In the genomic region with DNA sequence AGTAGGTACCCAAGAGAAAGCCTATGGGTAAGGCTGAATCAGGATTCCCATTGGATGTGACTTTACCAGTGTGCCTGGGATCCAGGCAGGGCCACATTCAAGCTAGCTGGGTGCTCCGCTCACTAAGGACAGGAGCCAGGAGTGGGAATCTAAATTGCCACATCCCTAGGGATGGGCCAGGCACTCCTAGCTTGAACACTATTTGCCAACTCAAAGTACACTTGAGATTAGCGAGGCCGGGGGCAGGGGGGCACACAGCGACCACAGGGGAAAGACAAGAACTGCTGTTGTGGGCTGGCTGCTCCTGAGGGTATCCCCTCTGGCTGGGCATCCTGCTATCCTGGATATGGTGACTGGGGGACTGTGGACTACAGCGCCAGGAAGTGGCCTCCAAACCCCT, we compare ENCODE assay signal across 25 cellular contexts. TPM values are rescaled to one million over a fixed set of nuclear protein-coding genes. Genes with fewer than 3 reads are reported as not detected.
DNase-seq lines count a peak whose midpoint lies in the region; ATAC-seq and TF ChIP-seq lines count a peak whose summit lies in the region.
"Had no signal": no experiment of that assay in that cellular context is flagged by ENCODE, and none has a peak within 500 bp of the region (broad histone marks: within the 10 kb centered on the region; RNA-seq: fewer than 3 reads in every experiment).

No MANE protein-coding gene starts in this region.

- H3K4me1 ChIP-seq in colonic mucosa = peaks cover 14% of the 10 kb centered on the region
- peaks cover 25 to 71% (median 33%) of the 10 kb centered on the region in 4 donors for H3K4me1 ChIP-seq in stomach

- peak overlapping the region in 1 of 2 donors; percentile 77 for H3K9ac ChIP-seq in colonic mucosa (ENCODE audit: low read depth in 2 of 2, low read length in 2 of 2)

- no peak for TF ChIP-seq POLR2A in stomach (IDR thresholded peaks at IDR 0.05)

- H3K36me3 ChIP-seq in colonic mucosa (no peaks in the 10 kb centered on the region), stomach (no peaks in the 10 kb centered on the region)
- H3K36me3 ChIP-seq: esophagus muscularis mucosa, left lung, tibial nerve had no signal

- peak overlapping the region; percentile 46 for H3K27ac Mint-ChIP-seq in memory B cell
- H3K27ac Mint-ChIP-seq: activated naive CD4-positive, alpha-beta T cell treated with anti-CD3 and anti-CD28 coated beads, Interleukin-2, amount 10 ng/mL, durations not matched to agents 7 days and 5 days; activated T-cell treated with anti-CD3 and anti-CD28 coated beads, Interleukin-2, amount 50 U/mL, for 24 hours had no signal

- H3K4me3 ChIP-seq in colonic mucosa (no peak overlapping the region), stomach (no peak overlapping the region)
- H3K4me3 ChIP-seq: esophagus muscularis mucosa, left lung, tibial nerve had no signal

- TF ChIP-seq CTCF in colonic mucosa (IDR thresholded peaks at IDR 0.05) = no peak
- no peak for TF ChIP-seq CTCF in stomach (IDR thresholded peaks at IDR 0.05)

- H3K9me3 Mint-ChIP-seq in memory B cell = no peaks in the 10 kb centered on the region
- H3K9me3 Mint-ChIP-seq: activated naive CD4-positive, alpha-beta T cell treated with anti-CD3 and anti-CD28 coated beads, Interleukin-2, amount 10 ng/mL, durations not matched to agents 7 days and 5 days; activated T-cell treated with anti-CD3 and anti-CD28 coated beads, Interleukin-2, amount 50 U/mL, for 24 hours; central memory CD8-positive, alpha-beta T cell; stimulated activated naive B cell treated with anti-CD40 and anti-IgM and Interleukin-4, amounts not matched to agents 10 μg/mL and 1 μg/mL and 100 μg/mL, for 72 hours had no signal

- ATAC-seq in memory B cell (ENCODE audit: low read depth) (no peak), GM18519 (IDR thresholded peaks at IDR 0.05; ENCODE audit: low FRiP score, unreplicated experiment) (no peak)
- ATAC-seq: HCT116; left lung; SK-N-SH treated with all-trans-retinoic acid at 6 μM for 48 hours; stimulated activated naive B cell treated with anti-CD40 and anti-IgM and Interleukin-4, amounts not matched to agents 10 μg/mL and 1 μg/mL and 100 μg/mL, for 72 hours had no signal

- H3K27me3 Mint-ChIP-seq in memory B cell = no peaks in the 10 kb centered on the region
- H3K27me3 Mint-ChIP-seq: stimulated activated naive B cell treated with anti-CD40 and anti-IgM and Interleukin-4, amounts not matched to agents 10 μg/mL and 1 μg/mL and 100 μg/mL, for 72 hours had no signal

- H3K27me3 ChIP-seq in colonic mucosa (no peaks in the 10 kb centered on the region), stomach (peaks cover 0 to 8% (median 0%) of the 10 kb centered on the region in 3 donors)
- H3K27me3 ChIP-seq: tibial nerve had no signal

- H3K9me3 ChIP-seq in colonic mucosa = no peaks in the 10 kb centered on the region
- no peaks in the 10 kb centered on the region for H3K9me3 ChIP-seq in stomach
- H3K9me3 ChIP-seq: esophagus muscularis mucosa, left lung, tibial nerve had no signal

- intact Hi-C loops in colonic mucosa (cut with DNase I) (no loop called here), stomach (cut with DNase I; ENCODE audit: low total_unique reads) (no loop called here)

- H3K36me3 Mint-ChIP-seq in memory B cell = no peaks in the 10 kb centered on the region
- H3K36me3 Mint-ChIP-seq: activated naive CD4-positive, alpha-beta T cell treated with anti-CD3 and anti-CD28 coated beads, Interleukin-2, amount 10 ng/mL, durations not matched to agents 7 days and 5 days had no signal

- peaks cover 50% of the 10 kb centered on the region for H3K4me1 Mint-ChIP-seq in memory B cell

- DNase-seq in HuH-7.5 (ENCODE audit: low spot score) = peak; percentile 63
- DNase-seq in colonic mucosa = peak; percentile 78
- DNase-seq in memory B cell (ENCODE audit: low spot score in 2 of 2) = no peak
- no peak for DNase-seq in stomach
- no peak for DNase-seq in stimulated activated CD4-positive, alpha-beta T cell treated with anti-CD3 and anti-CD28 coated beads, Interleukin-2, amount 100 ng/mL, for 24 hours
- DNase-seq in occipital lobe (lab: John Stamatoyannopoulos, UW) = no peak
- no peak for DNase-seq in NCI-H1694 (lab: John Stamatoyannopoulos, UW)
- DNase-seq: activated CD4-positive, CD25-positive, alpha-beta regulatory T cell treated with anti-CD3 and anti-CD28 coated beads, Interleukin-2, amount 50 U/mL, for 72 hours; activated naive CD4-positive, alpha-beta T cell treated with anti-CD3 and anti-CD28 coated beads, Interleukin-2, amount 10 ng/mL, durations not matched to agents 7 days and 5 days; activated T-cell treated with anti-CD3 and anti-CD28 coated beads, Interleukin-2, amount 50 U/mL, for 24 hours; DMS79 treated with DMSO at 0.1 percent for 48 hours; effector memory CD4-positive, alpha-beta T cell; Kasumi-1; left lung; NCI-H1048; NCI-H2029; NCI-H510A treated with DMSO at 0.1 percent for 48 hours; stimulated activated naive B cell treated with anti-CD40 and anti-IgM and Interleukin-4, amounts not matched to agents 10 μg/mL and 1 μg/mL and 100 μg/mL, for 72 hours; T1000 had no signal

- TF ChIP-seq EP300 in stomach (IDR thresholded peaks at IDR 0.05) = no peak

- H3K4me3 Mint-ChIP-seq in memory B cell = no peak overlapping the region
- H3K4me3 Mint-ChIP-seq: activated naive CD4-positive, alpha-beta T cell treated with anti-CD3 and anti-CD28 coated beads, Interleukin-2, amount 10 ng/mL, durations not matched to agents 7 days and 5 days; activated T-cell treated with anti-CD3 and anti-CD28 coated beads, Interleukin-2, amount 50 U/mL, for 24 hours; central memory CD8-positive, alpha-beta T cell; stimulated activated naive B cell treated with anti-CD40 and anti-IgM and Interleukin-4, amounts not matched to agents 10 μg/mL and 1 μg/mL and 100 μg/mL, for 72 hours had no signal

- H3K27ac ChIP-seq in colonic mucosa = peak overlapping the region; percentile 67
- peak overlapping the region in 3 of 5 donors; percentile 29 to 52 (median 43) for H3K27ac ChIP-seq in stomach
- H3K27ac ChIP-seq: esophagus muscularis mucosa, left lung had no signal

- 58 to 89% (median 62%) methylated on average over 5 of the region's 5 CpGs for WGBS in stomach, 5 donors

RNA-seq across cellular contexts. Expression of gene SLC45A3, which starts 4.3 kb away (rescaled TPM):
- 10 to 100 TPM; 17.9 to 29.6 TPM for total RNA-seq in colonic mucosa
- 10 to 100 TPM in 3 of 5 donors, 1 to 10 TPM in 2; 4.5 to 30.1 (median 21.4) TPM for total RNA-seq in stomach
- 1 to 10 TPM; 1.6 to 8.2 (median 3.8) TPM for polyA plus RNA-seq in stomach
- total RNA-seq in occipital lobe = 4.4 TPM

RNA-seq across cellular contexts. Expression of gene ELK4, which starts 44.2 kb away (rescaled TPM):
- total RNA-seq in colonic mucosa (10 to 100 TPM; 30.5 to 37.6 TPM), stomach (10 to 100 TPM in 4 of 5 donors, 1 to 10 TPM in 1; 8.0 to 38.7 (median 18.1) TPM), occipital lobe (13.3 TPM)
- polyA plus RNA-seq in stomach = 1 to 10 TPM; 3.5 to 4.1 (median 4.0) TPM

Comparison
In these comparisons a context has a peak if more than half of its experiments do, and no peak if none do; other contexts are left out.
1. DNase-seq: peak in HuH-7.5 (single experiment) and colonic mucosa (single experiment); none in memory B cell (0 of 2), stomach (single experiment), stimulated activated CD4-positive, alpha-beta T cell treated with anti-CD3 and anti-CD28 coated beads, Interleukin-2, amount 100 ng/mL, for 24 hours (0 of 2), occipital lobe (single experiment) and NCI-H1694 (single experiment).